In genomic region chr21:36784942-36785341, GRCh38 we compare ENCODE assay signal across 1 cellular context.
TF ChIP-seq lines count a peak whose summit lies in the region.

No MANE protein-coding gene starts in this region.

TF ChIP-seq in GM23338, 12 proteins besides CTCF, POLR2A, EP300 and RAD21 (continued from another document):
- TF ChIP-seq POLR2AphosphoS5 (IDR thresholded peaks at IDR 0.05; ENCODE audit: low read depth): no peak
- no peak for TF ChIP-seq ZNF331 (CRISPR knock-in tag; IDR thresholded peaks at IDR 0.05; ENCODE audit: low read depth)
